8 cellular contexts compared by ENCODE assay signal in the genomic region with DNA sequence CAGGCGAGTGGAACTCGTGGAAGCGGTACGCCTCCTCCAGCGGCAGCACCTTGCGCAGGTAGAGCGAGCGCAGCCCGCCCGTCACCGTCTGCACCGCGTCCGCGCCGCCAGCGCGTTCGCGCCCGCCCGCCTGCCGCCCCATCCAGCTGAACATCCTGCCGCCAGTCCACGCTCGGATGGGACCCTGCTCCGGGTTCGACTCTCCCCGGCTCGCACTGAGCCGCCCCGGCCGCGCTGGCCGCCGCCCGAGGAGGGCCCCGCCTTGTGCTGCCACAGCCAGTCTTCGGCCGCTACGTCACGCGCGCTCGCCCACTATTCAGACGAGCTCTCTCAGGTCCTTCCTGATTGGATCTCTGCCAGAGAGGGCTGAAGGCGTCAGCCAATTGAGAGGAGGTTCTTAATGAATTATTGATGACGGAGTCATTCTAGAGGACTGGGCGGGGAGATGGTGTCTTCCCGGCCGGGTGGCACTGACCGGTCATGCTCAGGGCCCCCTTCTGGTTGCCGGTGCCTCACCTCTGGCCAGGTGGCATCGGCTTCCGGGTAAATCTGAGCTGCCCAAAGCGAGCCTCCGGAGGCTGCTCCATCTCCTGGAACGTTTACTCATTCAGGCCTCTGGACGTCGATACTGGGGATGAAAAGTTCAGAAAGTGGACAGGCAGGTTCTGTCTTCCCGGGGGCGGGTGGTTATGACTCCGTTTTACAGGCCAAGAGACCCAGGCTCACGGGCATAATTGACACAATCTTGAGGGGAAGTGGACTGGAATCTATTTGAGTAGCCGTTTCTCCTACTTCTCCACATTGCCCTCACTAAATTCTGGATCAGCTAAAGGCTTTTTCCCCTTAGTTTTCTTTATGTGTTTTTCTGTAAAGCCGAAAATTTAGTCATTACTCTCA. TPM values are rescaled to one million over a fixed set of nuclear protein-coding genes. Genes with fewer than 3 reads are reported as not detected.
DNase-seq lines count a peak whose midpoint lies in the region; ATAC-seq lines count a peak whose summit lies in the region.

A gene (minus strand): TSS at position 217 of the 897 bp plus-strand sequence. CDS start 63 bp downstream, at position 154.

- peak within 1 kb of the TSS; percentile 95 for H3K27ac Mint-ChIP-seq in activated CD4-positive, alpha-beta T cell treated with anti-CD3 and anti-CD28 coated beads, Interleukin-2, amount 10 ng/mL, durations not matched to agents 24 days and 14 days

- no peaks in the 10 kb centered on the region for H3K36me3 ChIP-seq in BLaER1 treated with 17β-estradiol and CSF1 and Interleukin-3, amounts not matched to agents 10 nM and 100 nM

- intact Hi-C loops in activated CD4-positive, alpha-beta T cell treated with anti-CD3 and anti-CD28 coated beads, Interleukin-2, amount 10 ng/mL, durations not matched to agents 24 days and 14 days (cut with micrococcal nuclease) = loop anchor here (5.0 kb wide), 4 partner anchors 220 to 575 kb away; a partner anchor contains a TSS
- intact Hi-C loops in left colon (cut with DNase I, micrococcal nuclease) = no loop called here

- peaks cover 14% of the 10 kb centered on the region for H3K36me3 Mint-ChIP-seq in activated CD4-positive, alpha-beta T cell treated with anti-CD3 and anti-CD28 coated beads, Interleukin-2, amount 10 ng/mL, durations not matched to agents 24 days and 14 days (ENCODE audit: low read depth)

- no peaks in the 10 kb centered on the region for H3K27me3 ChIP-seq in BLaER1 treated with 17β-estradiol and CSF1 and Interleukin-3, amounts not matched to agents 10 nM and 100 nM

- H4K20me1 ChIP-seq in BLaER1 treated with 17β-estradiol and CSF1 and Interleukin-3, amounts not matched to agents 10 nM and 100 nM = peaks cover 0 to 7% (median 0%) of the 10 kb centered on the region in 11 experiments; a peak in 6 of 22 replicates

- no peaks in the 10 kb centered on the region for H3K9me3 ChIP-seq in BLaER1 treated with 17β-estradiol and CSF1 and Interleukin-3, amounts not matched to agents 10 nM and 100 nM (replicated peaks in 1 of 11)

- peak within 1 kb of the TSS; percentile 77 to 99 (median 94) for H3K4me2 ChIP-seq in BLaER1 treated with 17β-estradiol and CSF1 and Interleukin-3, amounts not matched to agents 10 nM and 100 nM

- H3K4me3 Mint-ChIP-seq in activated CD4-positive, alpha-beta T cell treated with anti-CD3 and anti-CD28 coated beads, Interleukin-2, amount 10 ng/mL, durations not matched to agents 24 days and 14 days = peak within 1 kb of the TSS; percentile 94

- H3K27me3 Mint-ChIP-seq in activated CD4-positive, alpha-beta T cell treated with anti-CD3 and anti-CD28 coated beads, Interleukin-2, amount 10 ng/mL, durations not matched to agents 24 days and 14 days = peaks cover 22% of the 10 kb centered on the region

- peak within 1 kb of the TSS; percentile 76 to 96 (median 89) for H3K4me3 ChIP-seq in BLaER1 treated with 17β-estradiol and CSF1 and Interleukin-3, amounts not matched to agents 10 nM and 100 nM

- peaks cover 46% of the 10 kb centered on the region for H3K4me1 Mint-ChIP-seq in activated CD4-positive, alpha-beta T cell treated with anti-CD3 and anti-CD28 coated beads, Interleukin-2, amount 10 ng/mL, durations not matched to agents 24 days and 14 days

- peak within 1 kb of the TSS; percentile 62 to 79 (median 71) for H3K27ac ChIP-seq in BLaER1 treated with 17β-estradiol and CSF1 and Interleukin-3, amounts not matched to agents 10 nM and 100 nM

- H3K4me1 ChIP-seq in BLaER1 treated with 17β-estradiol and CSF1 and Interleukin-3, amounts not matched to agents 10 nM and 100 nM = peaks cover 42 to 48% (median 46%) of the 10 kb centered on the region in 10 experiments

- H3K9me3 Mint-ChIP-seq in activated CD4-positive, alpha-beta T cell treated with anti-CD3 and anti-CD28 coated beads, Interleukin-2, amount 10 ng/mL, durations not matched to agents 24 days and 14 days = peaks cover 3% of the 10 kb centered on the region

- DNase-seq in GM19240 (ENCODE audit: insufficient read length, low spot score) (peak; percentile 90), NCI-H526 (lab: John Stamatoyannopoulos, UW) (peak; percentile 98 to 99), cortex of kidney (lab: John Stamatoyannopoulos, UW) (peak; percentile 69), left colon (peak; percentile 99 to 100)
- DNase-seq in activated CD4-positive, alpha-beta T cell treated with anti-CD3 and anti-CD28 coated beads, Interleukin-2, amount 10 ng/mL, durations not matched to agents 24 days and 14 days = peak; percentile 99
- peak; percentile 97 for DNase-seq in stimulated activated CD4-positive, alpha-beta T cell treated with anti-CD3 and anti-CD28 coated beads, Interleukin-1b, Interleukin-23, amount 100 ng/mL, for 48 hours

- H3K9ac ChIP-seq in BLaER1 treated with 17β-estradiol and CSF1 and Interleukin-3, amounts not matched to agents 10 nM and 100 nM = peak within 1 kb of the TSS; percentile 72 to 85 (median 84)

- ATAC-seq in HG03460 (IDR thresholded peaks at IDR 0.05; ENCODE audit: unreplicated experiment) = peak; percentile 65
- peak; percentile 83 for ATAC-seq in left colon

RNA-seq across cellular contexts. Expression of the gene that starts here (rescaled TPM):
- 28.4 and 28.9 TPM in 2 replicates for total RNA-seq in activated CD4-positive, alpha-beta T cell treated with anti-CD3 and anti-CD28 coated beads, Interleukin-2, amount 10 ng/mL, durations not matched to agents 24 days and 14 days
- total RNA-seq in left colon = 10 to 100 TPM; 42.7 to 44.3 TPM

Comparison
In these comparisons a context has a peak if more than half of its experiments do, and no peak if none do; other contexts are left out.
1. Peak in every context shown above with its lines: DNase-seq, ATAC-seq, H3K4me3 ChIP-seq and H3K27ac ChIP-seq.